Comparison of ENCODE assay signal across 1 cellular context in genomic region chr10:33146189-33146524, GRCh38.
TF ChIP-seq lines count a peak whose summit lies in the region.

No MANE protein-coding gene starts in this region.

TF ChIP-seq in HepG2, 621 proteins besides CTCF, POLR2A, EP300 and RAD21 (continued from another document):
- TF ChIP-seq RERE (CRISPR knock-in tag; IDR thresholded peaks at IDR 0.05; ENCODE audit: low read depth) (0 out of 2 replicates have a peak, but pooled peaks have one; percentile 8), ZFY (CRISPR knock-in tag; IDR thresholded peaks at IDR 0.05) (0 out of 2 replicates have a peak, but pooled peaks have one; percentile 23), ZNF335 (CRISPR knock-in tag; IDR thresholded peaks at IDR 0.05) (no peak), JDP2 (CRISPR knock-in tag; IDR thresholded peaks at IDR 0.05; ENCODE audit: borderline replicate concordance) (no peak), ZFP82 (CRISPR knock-in tag; IDR thresholded peaks at IDR 0.05; ENCODE audit: borderline replicate concordance) (no peak), TRIM24 (CRISPR knock-in tag; IDR thresholded peaks at IDR 0.05) (no peak), FOXA3 (CRISPR knock-in tag; IDR thresholded peaks at IDR 0.05) (no peak), ZNF503 (CRISPR knock-in tag; IDR thresholded peaks at IDR 0.05) (no peak), ZNF510 (CRISPR knock-in tag; IDR thresholded peaks at IDR 0.05; ENCODE audit: low read depth) (no peak), ZNF850 (CRISPR knock-in tag; conservative IDR thresholded peaks at IDR 0.05) (no peak), SIX1 (CRISPR knock-in tag; IDR thresholded peaks at IDR 0.05; ENCODE audit: borderline replicate concordance) (no peak), ZNF710 (CRISPR knock-in tag; IDR thresholded peaks at IDR 0.05; ENCODE audit: borderline replicate concordance) (no peak), USF2 (IDR thresholded peaks at IDR 0.05; ENCODE audit: low read depth, low read length) (no peak), USF2 (CRISPR knock-in tag; IDR thresholded peaks at IDR 0.05; ENCODE audit: borderline replicate concordance) (no peak), SKIL (CRISPR knock-in tag; IDR thresholded peaks at IDR 0.05; ENCODE audit: borderline replicate concordance) (no peak), ONECUT2 (CRISPR knock-in tag; IDR thresholded peaks at IDR 0.05) (no peak), RBM39 (IDR thresholded peaks at IDR 0.05; ENCODE audit: low read depth, low read length, poor library complexity, severe bottlenecking) (no peak), ISL2 (CRISPR knock-in tag; IDR thresholded peaks at IDR 0.05) (no peak), SNAPC2 (CRISPR knock-in tag; IDR thresholded peaks at IDR 0.05) (no peak), HDAC6 (IDR thresholded peaks at IDR 0.05; ENCODE audit: low read depth, low read length) (no peak), RARG (CRISPR knock-in tag; IDR thresholded peaks at IDR 0.05; ENCODE audit: low read depth) (no peak), ATF3 (CRISPR knock-in tag; IDR thresholded peaks at IDR 0.05) (no peak), CBX2 (IDR thresholded peaks at IDR 0.05; ENCODE audit: low read depth, low read length) (no peak), CBX2 (CRISPR knock-in tag; IDR thresholded peaks at IDR 0.05; ENCODE audit: low read depth) (no peak), MTERF4 (CRISPR knock-in tag; IDR thresholded peaks at IDR 0.05) (no peak), MYC (CRISPR knock-in tag; IDR thresholded peaks at IDR 0.05; ENCODE audit: borderline replicate concordance) (no peak)
TF ChIP-seq in HepG2: peak in this region for 10.
